ENCODE assay signal across 26 cellular contexts in the genomic region with DNA sequence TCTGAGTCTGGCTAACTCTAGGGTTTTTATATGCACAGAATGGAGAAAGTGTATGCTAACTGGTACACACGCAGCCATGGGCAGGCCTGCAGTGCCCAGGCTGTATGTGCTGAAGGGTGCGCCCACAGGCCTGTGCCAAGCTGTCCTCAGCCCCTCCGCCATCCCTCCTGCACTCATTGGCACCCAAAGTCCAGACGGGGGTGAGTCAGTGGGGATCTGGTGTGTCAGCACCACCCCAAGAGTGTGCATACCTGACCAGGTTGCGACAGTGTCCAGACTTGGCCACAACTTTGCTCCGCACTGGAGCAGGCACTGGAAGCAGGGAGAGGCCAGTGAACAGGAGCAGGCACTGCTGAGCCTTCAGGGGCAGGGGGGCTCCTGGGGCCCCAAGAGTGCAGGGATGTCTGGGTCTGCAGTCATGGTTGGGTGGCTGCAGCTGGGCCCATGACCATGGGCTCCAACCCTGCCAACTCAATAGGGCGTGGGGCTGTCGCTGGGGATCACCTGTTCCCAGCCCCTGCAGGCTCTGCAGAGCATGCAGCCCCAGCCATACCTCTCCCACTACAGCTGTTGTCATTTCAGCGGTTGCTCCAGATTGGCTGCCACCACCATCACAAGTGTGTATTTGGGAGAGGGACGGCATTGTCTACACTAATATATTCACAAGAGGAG.
"Had no signal": no experiment of that assay in that cellular context is flagged by ENCODE, and none has a peak within 500 bp of the region (broad histone marks: within the 10 kb centered on the region; RNA-seq: fewer than 3 reads in every experiment).

No MANE protein-coding gene starts in this region.

- H3K27ac Mint-ChIP-seq: activated CD4-positive, alpha-beta T cell treated with anti-CD3 and anti-CD28 coated beads, Interleukin-2, amount 10 ng/mL, durations not matched to agents 7 days and 5 days; activated CD8-positive, alpha-beta memory T cell treated with anti-CD3 and anti-CD28 coated beads, Interleukin-2, amount 10 ng/mL, durations not matched to agents 7 days and 5 days; activated CD8-positive, alpha-beta T cell treated with anti-CD3 and anti-CD28 coated beads for 36 hours; T-cell; T-helper 2 cell treated with Interferon-gamma antibody and Interleukin-4, amounts not matched to agents 5 μg/mL and 100 μg/mL, for 36 hours had no signal

- H3K4me1 ChIP-seq: ascending aorta, sigmoid colon, thyroid gland had no signal

- H3K36me3 Mint-ChIP-seq: activated CD8-positive, alpha-beta memory T cell treated with anti-CD3 and anti-CD28 coated beads, Interleukin-2, amount 10 ng/mL, durations not matched to agents 7 days and 5 days; T-cell had no signal

- H3K9me3 ChIP-seq: ascending aorta, sigmoid colon, thyroid gland had no signal

- H3K27me3 Mint-ChIP-seq: activated CD4-positive, alpha-beta T cell treated with anti-CD3 and anti-CD28 coated beads, Interleukin-2, amount 10 ng/mL, durations not matched to agents 7 days and 5 days; activated CD8-positive, alpha-beta memory T cell treated with anti-CD3 and anti-CD28 coated beads, Interleukin-2, amount 10 ng/mL, durations not matched to agents 7 days and 5 days; activated CD8-positive, alpha-beta T cell treated with anti-CD3 and anti-CD28 coated beads for 36 hours; T-cell had no signal

- H3K4me1 Mint-ChIP-seq: activated CD4-positive, alpha-beta T cell treated with anti-CD3 and anti-CD28 coated beads, Interleukin-2, amount 10 ng/mL, durations not matched to agents 7 days and 5 days; activated CD8-positive, alpha-beta memory T cell treated with anti-CD3 and anti-CD28 coated beads, Interleukin-2, amount 10 ng/mL, durations not matched to agents 7 days and 5 days; nephron progenitor cell; T-cell had no signal

- H3K27me3 ChIP-seq: ascending aorta, brain microvascular endothelial cell, sigmoid colon, thyroid gland had no signal

- H3K4me2 ChIP-seq: smooth muscle cell had no signal

- H3K27ac ChIP-seq: ascending aorta, brain microvascular endothelial cell, sigmoid colon, thyroid gland, VCaP had no signal

- ATAC-seq: activated CD8-positive, alpha-beta memory T cell treated with anti-CD3 and anti-CD28 coated beads, Interleukin-2, amount 10 ng/mL, durations not matched to agents 7 days and 5 days; activated CD8-positive, alpha-beta T cell treated with anti-CD3 and anti-CD28 coated beads for 36 hours; esophagus mucosa; T-cell had no signal

- H3K9me3 Mint-ChIP-seq: activated CD4-positive, alpha-beta T cell treated with anti-CD3 and anti-CD28 coated beads, Interleukin-2, amount 10 ng/mL, durations not matched to agents 7 days and 5 days; nephron progenitor cell had no signal

- H3K4me3 ChIP-seq: ascending aorta, sigmoid colon, smooth muscle cell, thyroid gland had no signal

- DNase-seq: activated CD4-positive, alpha-beta T cell treated with anti-CD3 and anti-CD28 coated beads, Interleukin-2, amount 10 ng/mL, durations not matched to agents 7 days and 5 days; activated CD4-positive, CD25-positive, alpha-beta regulatory T cell treated with anti-CD3 and anti-CD28 coated beads, Interleukin-2, amount 50 U/mL, for 72 hours; activated CD8-positive, alpha-beta memory T cell treated with anti-CD3 and anti-CD28 coated beads, Interleukin-2, amount 10 ng/mL, durations not matched to agents 7 days and 5 days; activated CD8-positive, alpha-beta T cell treated with anti-CD3 and anti-CD28 coated beads for 36 hours; activated gamma-delta T cell; activated naive CD4-positive, alpha-beta T cell treated with anti-CD3 and anti-CD28 coated beads, Interleukin-2, amount 50 U/mL, for 16 hours; activated T-cell treated with anti-CD3 and anti-CD28 coated beads for 4 hours; brain microvascular endothelial cell; caudate nucleus; effector memory CD4-positive, alpha-beta T cell; foreskin melanocyte; hippocampal formation; mesenchymal stem cell; nephron progenitor cell; occipital lobe; sigmoid colon; stimulated activated CD4-positive, alpha-beta T cell treated with anti-CD3 and anti-CD28 coated beads, Interleukin-15, amount 100 ng/mL, for 24 hours; stimulated activated naive CD4-positive, alpha-beta T cell treated with Interleukin-2 at 50 U/mL for 16 hours; substantia nigra; T-cell; thyroid gland had no signal

- H3K36me3 ChIP-seq: ascending aorta, brain microvascular endothelial cell, sigmoid colon, thyroid gland had no signal

- H3K4me3 Mint-ChIP-seq: activated CD4-positive, alpha-beta T cell treated with anti-CD3 and anti-CD28 coated beads, Interleukin-2, amount 10 ng/mL, durations not matched to agents 7 days and 5 days; activated CD8-positive, alpha-beta memory T cell treated with anti-CD3 and anti-CD28 coated beads, Interleukin-2, amount 10 ng/mL, durations not matched to agents 7 days and 5 days; activated CD8-positive, alpha-beta T cell treated with anti-CD3 and anti-CD28 coated beads for 36 hours; nephron progenitor cell; T-cell; T-helper 2 cell treated with Interferon-gamma antibody and Interleukin-4, amounts not matched to agents 5 μg/mL and 100 μg/mL, for 36 hours had no signal
